1 cellular context compared by ENCODE assay signal in genomic region chr3:23885210-23885609, GRCh38.
TF ChIP-seq lines count a peak whose summit lies in the region.

No MANE protein-coding gene starts in this region.

TF ChIP-seq in HepG2, 621 proteins besides CTCF, POLR2A, EP300 and RAD21:
- TF ChIP-seq ZNF646 (CRISPR knock-in tag; IDR thresholded peaks at IDR 0.05) (no peak), GABPA (IDR thresholded peaks at IDR 0.05; ENCODE audit: low read depth, low read length) (no peak), GABPA (CRISPR knock-in tag; IDR thresholded peaks at IDR 0.05; ENCODE audit: low read depth) (no peak), ATM (IDR thresholded peaks at IDR 0.05; ENCODE audit: borderline replicate concordance) (no peak), CEBPG (CRISPR knock-in tag; IDR thresholded peaks at IDR 0.05) (no peak), ERF (CRISPR knock-in tag; IDR thresholded peaks at IDR 0.05) (no peak)
TF ChIP-seq in HepG2: peak in this region for 0.
